12 cellular contexts compared by ENCODE assay signal in genomic region chr17:73325527-73325842, GRCh38. TPM values are rescaled to one million over a fixed set of nuclear protein-coding genes. Genes with fewer than 3 reads are reported as not detected.
DNase-seq lines count a peak whose midpoint lies in the region; ATAC-seq and TF ChIP-seq lines count a peak whose summit lies in the region.
"Had no signal": no experiment of that assay in that cellular context is flagged by ENCODE, and none has a peak within 500 bp of the region (broad histone marks: within the 10 kb centered on the region; RNA-seq: fewer than 3 reads in every experiment).

No MANE protein-coding gene starts in this region.

- peak in 1 of 3 donors; percentile 28 for TF ChIP-seq CTCF in breast epithelium (IDR thresholded peaks at IDR 0.05)
- TF ChIP-seq CTCF in left lung (IDR thresholded peaks at IDR 0.05), result no peak
- TF ChIP-seq CTCF in upper lobe of left lung (IDR thresholded peaks at IDR 0.05), result peak in 1 of 6 experiments; percentile 17

- H3K4me3 ChIP-seq in breast epithelium (no peak overlapping the region), left lung (no peak overlapping the region), upper lobe of left lung (no peak overlapping the region)
- H3K4me3 ChIP-seq: adrenal gland had no signal

- H3K27me3 ChIP-seq in breast epithelium (no peaks in the 10 kb centered on the region), left lung (peaks cover 0 to 16% of the 10 kb centered on the region in 2 donors), upper lobe of left lung (no peaks in the 10 kb centered on the region)
- H3K27me3 ChIP-seq: adrenal gland had no signal

- H3K36me3 ChIP-seq in breast epithelium (no peaks in the 10 kb centered on the region), left lung (no peaks in the 10 kb centered on the region), upper lobe of left lung (no peaks in the 10 kb centered on the region)
- H3K36me3 ChIP-seq: adrenal gland had no signal

- H3K27ac ChIP-seq in breast epithelium (peak overlapping the region; percentile 58 to 92), left lung (no peak overlapping the region), upper lobe of left lung (no peak overlapping the region)

- no peaks in the 10 kb centered on the region for H3K9me3 ChIP-seq in breast epithelium
- no peaks in the 10 kb centered on the region for H3K9me3 ChIP-seq in left lung
- no peaks in the 10 kb centered on the region for H3K9me3 ChIP-seq in upper lobe of left lung
- H3K9me3 ChIP-seq: adrenal gland had no signal

- intact Hi-C loops in breast epithelium (cut with DNase I; ENCODE audit: low total_unique reads), result no loop called here
- intact Hi-C loops in left lung (cut with DNase I), result no loop called here

- peak in 1 of 4 donors; percentile 5 for TF ChIP-seq EP300 in upper lobe of left lung (IDR thresholded peaks at IDR 0.05)

- DNase-seq in Kasumi-1 (lab: John Stamatoyannopoulos, UW) (peak; percentile 23 to 37), breast epithelium (ENCODE audit: low spot score in 2 of 2) (peak in 1 of 2 donors; percentile 55), left lung (no peak), upper lobe of left lung (no peak), NCI-H748 treated with DMSO at 0.1 percent for 48 hours (lab: John Stamatoyannopoulos, UW) (no peak), NCI-H2029 (lab: John Stamatoyannopoulos, UW) (no peak)
- DNase-seq: activated CD4-positive, alpha-beta T cell treated with anti-CD3 and anti-CD28 coated beads, Interleukin-2, amount 50 U/mL, for 48 hours; GF-D8; NCI-H2171; small intestine had no signal

- ATAC-seq in left lung (peak; percentile 74), upper lobe of left lung (ENCODE audit: low FRiP score in 2 of 2) (peak; percentile 53 to 90), GM21737 (IDR thresholded peaks at IDR 0.05; ENCODE audit: unreplicated experiment) (no peak)

- H3K4me1 ChIP-seq in breast epithelium (no peaks in the 10 kb centered on the region), left lung (no peaks in the 10 kb centered on the region), upper lobe of left lung (no peaks in the 10 kb centered on the region)

- no peak for TF ChIP-seq POLR2A in breast epithelium (IDR thresholded peaks at IDR 0.05)
- TF ChIP-seq POLR2A in upper lobe of left lung (IDR thresholded peaks at IDR 0.05), result no peak

- WGBS in upper lobe of left lung, 2 donors, result 39 to 48% methylated on average over 4 of the region's 4 CpGs

RNA-seq across cellular contexts. Expression of gene CDC42EP4, which starts 13.7 kb away (rescaled TPM):
- total RNA-seq in breast epithelium (100 to 1,000 TPM in 2 of 3 donors, 10 to 100 TPM in 1; 71.0 to 141 (median 112) TPM), left lung (10 to 100 TPM; 30.2 to 48.6 TPM), upper lobe of left lung (10 to 100 TPM; 28.3 to 65.7 (median 52.9) TPM)

Comparison
In these comparisons a context has a peak if more than half of its experiments do, and no peak if none do; other contexts are left out.
1. DNase-seq: peak in Kasumi-1 (2 of 2); none in left lung (0 of 2), upper lobe of left lung (0 of 2), NCI-H748 treated with DMSO at 0.1 percent for 48 hours (single experiment) and NCI-H2029 (single experiment).
2. H3K27ac ChIP-seq: peak in breast epithelium (2 of 2); none in left lung (0 of 2) and upper lobe of left lung (0 of 4).